ENCODE assay signal across 8 cellular contexts in the genomic region with DNA sequence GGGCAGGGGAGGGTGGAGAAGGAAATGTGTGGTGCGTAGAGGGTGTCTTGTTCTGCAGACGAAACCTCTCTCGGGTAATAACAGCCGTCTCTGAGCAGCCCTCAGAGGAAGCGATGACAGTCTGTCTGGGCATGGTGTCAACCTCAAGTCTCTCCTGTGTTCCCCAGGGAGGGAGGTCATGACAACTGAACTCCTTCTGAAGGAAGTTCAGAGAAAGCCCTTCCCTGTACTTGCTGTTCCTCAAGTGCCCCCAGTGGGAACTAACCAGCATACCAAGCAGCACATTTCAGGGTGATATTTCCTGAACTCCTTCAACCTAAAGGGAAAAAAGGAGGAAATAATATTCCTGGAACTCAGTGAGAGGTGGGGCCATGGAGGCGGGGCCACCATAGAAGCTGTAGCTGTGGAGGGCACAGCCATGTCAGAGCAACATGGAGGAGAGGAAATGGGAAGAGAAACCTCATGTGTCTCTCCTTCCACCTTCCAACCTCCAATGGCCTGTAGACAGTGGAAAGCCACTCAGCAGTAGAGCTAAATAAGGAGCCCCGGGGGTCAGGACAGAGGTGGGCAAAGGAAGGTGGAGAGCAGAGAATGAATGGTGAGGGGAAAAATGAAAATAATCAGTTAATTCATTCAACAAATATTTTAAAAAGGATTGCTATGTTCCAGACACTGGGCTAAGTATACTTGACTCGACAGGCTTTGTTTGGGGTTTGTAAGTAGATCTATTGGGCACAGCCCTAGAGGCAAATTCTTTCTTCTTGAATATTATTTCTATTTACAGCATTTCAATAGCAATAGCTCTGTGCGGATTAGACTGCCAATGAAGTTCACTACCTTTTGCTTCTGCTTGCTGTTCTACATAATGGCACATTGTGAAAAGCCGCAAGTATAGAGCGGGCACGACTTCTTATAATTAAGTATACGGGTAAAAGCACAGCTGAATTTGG.
DNase-seq lines count a peak whose midpoint lies in the region; ATAC-seq lines count a peak whose summit lies in the region.

No MANE protein-coding gene starts in this region.

- H3K36me3 Mint-ChIP-seq in CD4-positive, CD25-positive, alpha-beta regulatory T cell, result no peaks in the 10 kb centered on the region

- DNase-seq in CD4-positive, CD25-positive, alpha-beta regulatory T cell, result peak in 2 of 3 donors; percentile 65 to 71
- peak; percentile 41 for DNase-seq in HT1080 (ENCODE audit: low read depth)
- DNase-seq in activated CD8-positive, alpha-beta memory T cell treated with anti-CD3 and anti-CD28 coated beads for 4 hours (ENCODE audit: low read depth in 2 of 2), result peak; percentile 45 to 54
- DNase-seq in head of caudate nucleus, result peak in 29 of 42 donors; percentile 6 to 54 (median 23)
- peak in 2 of 3 experiments; percentile 8 to 32 for DNase-seq in stimulated activated CD4-positive, alpha-beta T cell treated with anti-CD3 and anti-CD28 coated beads, TNF-alpha, amount 100 ng/mL, for 4 hours (ENCODE audit: low read depth in 3 of 3)
- no peak for DNase-seq in OCI-M2 (lab: John Stamatoyannopoulos, UW; ENCODE audit: unreplicated experiment)
- no peak for DNase-seq in NCI-H1694 treated with DMSO at 0.1 percent for 48 hours (lab: John Stamatoyannopoulos, UW)

- peak overlapping the region; percentile 38 for H3K4me3 ChIP-seq in CD4-positive, CD25-positive, alpha-beta regulatory T cell (ENCODE audit: low read depth, low read length)

- H3K27ac Mint-ChIP-seq in CD4-positive, CD25-positive, alpha-beta regulatory T cell, result peak overlapping the region; percentile 91 to 96 (median 94)

- H3K9me3 ChIP-seq in CD4-positive, CD25-positive, alpha-beta regulatory T cell (ENCODE audit: control insufficient read depth in 2 of 2, low read length in 2 of 2), result no peaks in the 10 kb centered on the region

- H3K4me1 ChIP-seq in CD4-positive, CD25-positive, alpha-beta regulatory T cell (ENCODE audit: control insufficient read depth, insufficient read depth, low read length, poor library complexity, severe bottlenecking), result peaks cover 54% of the 10 kb centered on the region

- peak; percentile 81 to 82 for ATAC-seq in CD4-positive, CD25-positive, alpha-beta regulatory T cell (ENCODE audit: low read depth in 2 of 2)
- peak; percentile 99 for ATAC-seq in GM21390 (IDR thresholded peaks at IDR 0.05; ENCODE audit: unreplicated experiment)

- peaks cover 0 to 5% (median 0%) of the 10 kb centered on the region in 7 donors for H3K9me3 Mint-ChIP-seq in CD4-positive, CD25-positive, alpha-beta regulatory T cell

- H3K36me3 ChIP-seq in CD4-positive, CD25-positive, alpha-beta regulatory T cell (ENCODE audit: control insufficient read depth, insufficient read depth, low read length), result no peaks in the 10 kb centered on the region

- H3K4me1 Mint-ChIP-seq in CD4-positive, CD25-positive, alpha-beta regulatory T cell, result peaks cover 34 to 76% (median 49%) of the 10 kb centered on the region in 4 donors

- peak overlapping the region in 3 of 4 donors; percentile 15 to 69 (median 59) for H3K4me3 Mint-ChIP-seq in CD4-positive, CD25-positive, alpha-beta regulatory T cell

- no peaks in the 10 kb centered on the region for H3K27me3 ChIP-seq in CD4-positive, CD25-positive, alpha-beta regulatory T cell (ENCODE audit: control insufficient read depth, insufficient read depth, low read length)

- intact Hi-C loops in head of caudate nucleus (cut with DNase I), result no loop called here

- H3K27me3 Mint-ChIP-seq in CD4-positive, CD25-positive, alpha-beta regulatory T cell, result no peaks in the 10 kb centered on the region

- H3K27ac ChIP-seq in CD4-positive, CD25-positive, alpha-beta regulatory T cell (ENCODE audit: insufficient read depth, low read length, poor library complexity, severe bottlenecking), result peak overlapping the region; percentile 53

Comparison
In these comparisons a context has a peak if more than half of its experiments do, and no peak if none do; other contexts are left out.
1. DNase-seq: peak in CD4-positive, CD25-positive, alpha-beta regulatory T cell (2 of 3), HT1080 (single experiment), activated CD8-positive, alpha-beta memory T cell treated with anti-CD3 and anti-CD28 coated beads for 4 hours (2 of 2), head of caudate nucleus (29 of 42) and stimulated activated CD4-positive, alpha-beta T cell treated with anti-CD3 and anti-CD28 coated beads, TNF-alpha, amount 100 ng/mL, for 4 hours (2 of 3); none in OCI-M2 (single experiment) and NCI-H1694 treated with DMSO at 0.1 percent for 48 hours (single experiment).